In genomic region chr19:7998081-7998480, GRCh38 we compare ENCODE assay signal across 1 cellular context.
TF ChIP-seq lines count a peak whose summit lies in the region.

No MANE protein-coding gene starts in this region.

TF ChIP-seq in WTC11, 78 proteins besides CTCF, POLR2A, EP300 and RAD21 (continued from another document):
- no peak for TF ChIP-seq STAT6 (CRISPR knock-in tag; conservative IDR thresholded peaks at IDR 0.05; ENCODE audit: low read depth)
- no peak for TF ChIP-seq KAT7 (CRISPR knock-in tag; IDR thresholded peaks at IDR 0.05; ENCODE audit: borderline replicate concordance)
- no peak for TF ChIP-seq ZBTB43 (CRISPR knock-in tag; IDR thresholded peaks at IDR 0.05)
- no peak for TF ChIP-seq ATF1 (CRISPR knock-in tag; IDR thresholded peaks at IDR 0.05)
- no peak for TF ChIP-seq ZBTB21 (CRISPR knock-in tag; IDR thresholded peaks at IDR 0.05; ENCODE audit: borderline replicate concordance)
- TF ChIP-seq NFYB (CRISPR knock-in tag; conservative IDR thresholded peaks at IDR 0.05; ENCODE audit: low read depth), result no peak
